ENCODE assay signal across 8 cellular contexts in the genomic region with DNA sequence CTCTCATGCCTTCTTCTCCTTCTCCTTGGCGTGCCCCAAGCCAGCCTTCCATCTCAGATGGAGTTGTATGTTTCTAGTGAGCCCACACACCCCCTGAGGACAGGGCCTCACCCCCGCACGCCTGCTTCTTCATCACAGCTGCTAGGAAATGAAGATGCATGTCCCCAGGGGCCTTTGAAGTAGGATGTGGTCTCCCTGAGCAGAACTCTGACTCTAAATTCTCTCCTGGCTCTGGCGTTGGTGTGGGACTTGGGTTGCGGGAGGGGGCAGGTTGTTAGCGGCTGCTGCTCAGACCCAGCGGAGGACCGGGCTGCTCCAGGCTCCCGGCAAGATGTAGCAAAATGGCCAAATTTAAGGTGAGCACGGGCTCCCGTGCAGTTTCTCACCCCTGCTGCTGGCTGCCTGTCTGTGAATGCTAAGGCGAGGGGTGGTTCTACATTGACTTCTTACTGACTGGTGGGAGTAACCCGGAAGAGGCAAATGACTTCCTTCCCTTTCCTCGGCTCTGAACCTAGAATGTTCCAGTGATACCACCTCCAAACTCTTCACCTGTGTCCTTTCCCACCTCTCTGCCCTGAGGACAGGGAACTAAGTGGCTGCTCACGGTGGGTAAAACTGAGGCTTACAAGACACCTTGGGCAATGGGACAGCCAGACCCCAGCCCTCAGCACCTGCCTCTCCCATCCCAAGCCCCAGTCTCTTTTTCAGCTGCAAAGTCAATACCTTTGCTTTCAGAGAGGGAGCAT. TPM values are rescaled to one million over a fixed set of nuclear protein-coding genes. Genes with fewer than 3 reads are reported as not detected.
A peak's percentile ranks its signal among the peaks of the same experiment; 100 is the strongest.
DNase-seq lines count a peak whose midpoint lies in the region; ATAC-seq and TF ChIP-seq lines count a peak whose summit lies in the region.

No MANE protein-coding gene starts in this region.

- H3K9me3 ChIP-seq in NT2/D1 (ENCODE audit: insufficient read depth, low read length): no peaks in the 10 kb centered on the region

- intact Hi-C loops in dorsolateral prefrontal cortex (cut with DNase I): no loop called here

- ATAC-seq in GM21529 (IDR thresholded peaks at IDR 0.05; ENCODE audit: unreplicated experiment) (peak; percentile 71), GM19023 (IDR thresholded peaks at IDR 0.05; ENCODE audit: unreplicated experiment) (no peak)

- no peak for TF ChIP-seq CTCF in dorsolateral prefrontal cortex (IDR thresholded peaks at IDR 0.05 in 54 of 56, conservative IDR thresholded peaks at IDR 0.05 in 2 of 56; ENCODE audit: low read depth in 1 of 56, partially characterized antibody in 56 of 56)

- H3K27ac ChIP-seq in dorsolateral prefrontal cortex: peak overlapping the region in 58 of 59 donors; percentile 40 to 100 (median 96)

- H3K27me3 ChIP-seq in NT2/D1 (ENCODE audit: insufficient read depth, insufficient read length) (no peaks in the 10 kb centered on the region), dorsolateral prefrontal cortex (no peaks in the 10 kb centered on the region)

- H3K4me1 ChIP-seq in NT2/D1 (ENCODE audit: insufficient read depth, insufficient read length): peaks cover 14% of the 10 kb centered on the region

- H3K4me3 ChIP-seq in NT2/D1 (ENCODE audit: insufficient read length, low read depth) (no peak overlapping the region), dorsolateral prefrontal cortex (peak overlapping the region in 7 of 59 donors; percentile 1 to 32 (median 13))

- H3K9ac ChIP-seq in NT2/D1 (ENCODE audit: insufficient read length, low read depth): peak overlapping the region; percentile 42

- DNase-seq in NT2/D1 (ENCODE audit: low read depth, low spot score) (no peak), dorsolateral prefrontal cortex (no peak), OCI-M1 (lab: John Stamatoyannopoulos, UW) (no peak), dedifferentiated amniotic fluid mesenchymal stem cell (ENCODE audit: extremely low spot score) (no peak), A172 (ENCODE audit: low spot score) (no peak)
- peak; percentile 37 for DNase-seq in stimulated activated CD4-positive, alpha-beta T cell treated with anti-CD3 and anti-CD28 coated beads, Interleukin-4, amount 100 ng/mL, for 1 hour

- peaks cover 6% of the 10 kb centered on the region for H3K36me3 ChIP-seq in NT2/D1 (ENCODE audit: insufficient read depth, insufficient read length, low read length)

RNA-seq across cellular contexts. Expression of a gene that starts 8.8 kb away (rescaled TPM):
- 100 to 1,000 TPM in 47 of 120 experiments, 10 to 100 TPM in 73; 41.0 to 257 (median 86.5) TPM for total RNA-seq in dorsolateral prefrontal cortex
- total RNA-seq in A172 (2014; rRNA removed; shearing (Covaris generic)): 34.0 and 53.7 TPM in 2 replicates
